ENCODE assay signal across 8 cellular contexts in genomic region chr4:147843162-147843561, GRCh38.
DNase-seq lines count a peak whose midpoint lies in the region; ATAC-seq and TF ChIP-seq lines count a peak whose summit lies in the region.

No MANE protein-coding gene starts in this region.

- H3K36me3 ChIP-seq in psoas muscle (ENCODE audit: insufficient read depth in 1 of 2, low read depth in 1 of 2), result no peaks in the 10 kb centered on the region

- no peaks in the 10 kb centered on the region for H3K9me3 Mint-ChIP-seq in HFFc6
- no peaks in the 10 kb centered on the region for H3K9me3 Mint-ChIP-seq in activated CD8-positive, alpha-beta T cell treated with anti-CD3 and anti-CD28 coated beads, Interleukin-2, amount 10 ng/mL, durations not matched to agents 7 days and 5 days (ENCODE audit: insufficient read depth)

- H3K27me3 Mint-ChIP-seq in HFFc6 (ENCODE audit: insufficient read depth), result no peaks in the 10 kb centered on the region; the same call in 1 of the 2 replicates
- peaks cover 17% of the 10 kb centered on the region for H3K27me3 Mint-ChIP-seq in activated CD8-positive, alpha-beta T cell treated with anti-CD3 and anti-CD28 coated beads, Interleukin-2, amount 10 ng/mL, durations not matched to agents 7 days and 5 days (ENCODE audit: low read depth)

- peaks cover 77% of the 10 kb centered on the region for H3K4me1 ChIP-seq in psoas muscle

- POLR2A ChIA-PET in activated CD8-positive, alpha-beta T cell treated with anti-CD3 and anti-CD28 coated beads, Interleukin-2, amount 10 ng/mL, durations not matched to agents 7 days and 5 days (lab: Charles Lee), result no interaction called here

- peaks cover 24% of the 10 kb centered on the region for H3K36me3 Mint-ChIP-seq in HFFc6 (ENCODE audit: low read depth)
- peaks cover 4% of the 10 kb centered on the region for H3K36me3 Mint-ChIP-seq in activated CD8-positive, alpha-beta T cell treated with anti-CD3 and anti-CD28 coated beads, Interleukin-2, amount 10 ng/mL, durations not matched to agents 7 days and 5 days (ENCODE audit: low read depth)

- TF ChIP-seq CTCF in HFFc6 (IDR thresholded peaks at IDR 0.05) (peak; percentile 31), psoas muscle (IDR thresholded peaks at IDR 0.05) (peak; percentile 25)

- H3K4me3 Mint-ChIP-seq in HFFc6, result peak overlapping the region; percentile 3; the same call in 1 of the 2 replicates
- no peak overlapping the region for H3K4me3 Mint-ChIP-seq in activated CD8-positive, alpha-beta T cell treated with anti-CD3 and anti-CD28 coated beads, Interleukin-2, amount 10 ng/mL, durations not matched to agents 7 days and 5 days

- 50 to 58% (median 55%) methylated on average over 5 of the region's 5 CpGs for WGBS in psoas muscle, 3 donors

- H3K4me1 Mint-ChIP-seq in HFFc6 (ENCODE audit: low read depth), result peaks cover 42% of the 10 kb centered on the region
- H3K4me1 Mint-ChIP-seq in activated CD8-positive, alpha-beta T cell treated with anti-CD3 and anti-CD28 coated beads, Interleukin-2, amount 10 ng/mL, durations not matched to agents 7 days and 5 days (ENCODE audit: low read depth), result no peaks in the 10 kb centered on the region

- H3K27ac ChIP-seq in psoas muscle, result peak overlapping the region; percentile 48

- H3K4me3 ChIP-seq in psoas muscle, result no peak overlapping the region

- ATAC-seq in activated CD8-positive, alpha-beta T cell treated with anti-CD3 and anti-CD28 coated beads, Interleukin-2, amount 10 ng/mL, durations not matched to agents 7 days and 5 days, result no peak
- ATAC-seq in psoas muscle, result peak; percentile 70 to 89 (median 80)
- no peak for ATAC-seq in GM21367 (IDR thresholded peaks at IDR 0.05; ENCODE audit: unreplicated experiment)

- DNase-seq in NCI-H1436 (lab: John Stamatoyannopoulos, UW) (peak; percentile 27), NCI-H1436 treated with DMSO at 0.1 percent for 48 hours (lab: John Stamatoyannopoulos, UW) (no peak), HFFc6 (no peak), psoas muscle (no peak), NCI-H774 (lab: John Stamatoyannopoulos, UW) (no peak), superior temporal gyrus (ENCODE audit: extremely low spot score) (no peak)
- peak; percentile 26 for DNase-seq in activated CD8-positive, alpha-beta T cell treated with anti-CD3 and anti-CD28 coated beads, Interleukin-2, amount 10 ng/mL, durations not matched to agents 7 days and 5 days

- H3K27me3 ChIP-seq in psoas muscle (ENCODE audit: insufficient read depth in 3 of 3, low read length in 2 of 3), result no peaks in the 10 kb centered on the region

- intact Hi-C loops in psoas muscle (cut with DNase I), result no loop called here

- CTCF ChIA-PET in activated CD8-positive, alpha-beta T cell treated with anti-CD3 and anti-CD28 coated beads, Interleukin-2, amount 10 ng/mL, durations not matched to agents 7 days and 5 days (lab: Charles Lee), result interaction anchor here (0.8 to 5.1 kb wide), 6 partner anchors 9 to 134 kb away, joined by 3 to 22 read pairs (median 5); partner anchors contain the start of gene ARHGAP10

- H3K9me3 ChIP-seq in psoas muscle, result no peaks in the 10 kb centered on the region

- no peak overlapping the region; the same call in 1 of the 2 replicates for H3K27ac Mint-ChIP-seq in HFFc6
- no peak overlapping the region for H3K27ac Mint-ChIP-seq in activated CD8-positive, alpha-beta T cell treated with anti-CD3 and anti-CD28 coated beads, Interleukin-2, amount 10 ng/mL, durations not matched to agents 7 days and 5 days

Comparison
In these comparisons a context has a peak if more than half of its experiments do, and no peak if none do; other contexts are left out.
1. DNase-seq: peak in NCI-H1436 (single experiment) and activated CD8-positive, alpha-beta T cell treated with anti-CD3 and anti-CD28 coated beads, Interleukin-2, amount 10 ng/mL, durations not matched to agents 7 days and 5 days (single experiment); none in NCI-H1436 treated with DMSO at 0.1 percent for 48 hours (single experiment), HFFc6 (single experiment), psoas muscle (0 of 2), NCI-H774 (single experiment) and superior temporal gyrus (single experiment).
2. ATAC-seq: peak in psoas muscle (4 of 4); none in activated CD8-positive, alpha-beta T cell treated with anti-CD3 and anti-CD28 coated beads, Interleukin-2, amount 10 ng/mL, durations not matched to agents 7 days and 5 days (single experiment) and GM21367 (single experiment).